Comparison of ENCODE assay signal across 16 cellular contexts in the genomic region with DNA sequence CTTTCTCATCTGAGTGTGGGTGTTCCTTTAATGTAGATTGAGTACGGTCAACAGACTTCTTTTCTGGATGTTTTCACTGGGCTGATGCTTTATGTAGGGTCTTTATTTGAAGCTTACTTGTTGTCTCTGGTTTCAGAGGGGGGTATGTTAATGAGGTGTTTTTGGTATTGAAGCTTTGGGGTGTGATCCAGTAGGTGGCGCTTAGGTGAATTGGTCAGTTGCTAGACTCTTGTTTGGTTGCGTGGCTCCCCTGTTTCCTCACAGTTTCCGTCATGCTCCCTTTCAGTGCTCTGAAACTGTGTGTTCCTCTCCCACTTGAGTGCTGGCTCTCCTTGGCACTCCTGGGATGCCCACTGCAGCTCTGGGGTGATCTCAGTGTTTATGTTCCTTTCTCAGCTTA.
DNase-seq lines count a peak whose midpoint lies in the region; ATAC-seq, FAIRE-seq and TF ChIP-seq lines count a peak whose summit lies in the region.
"Had no signal": no experiment of that assay in that cellular context is flagged by ENCODE, and none has a peak within 500 bp of the region (broad histone marks: within the 10 kb centered on the region; RNA-seq: fewer than 3 reads in every experiment).

No MANE protein-coding gene starts in this region.

- H3K27me3 ChIP-seq in keratinocyte (ENCODE audit: control insufficient read depth, extremely low read depth, insufficient read depth, low read length) = no peaks in the 10 kb centered on the region

- H4K20me1 ChIP-seq in keratinocyte (ENCODE audit: control insufficient read depth, extremely low read depth, insufficient read depth, low read length) = no peaks in the 10 kb centered on the region

- H3K9me1 ChIP-seq in keratinocyte (ENCODE audit: control insufficient read depth, extremely low read depth, insufficient read depth, low read length) = no peaks in the 10 kb centered on the region

- FAIRE-seq in keratinocyte (lab: Jason Lieb, UNC) = no peak

- DNase-seq in GM12864 (ENCODE audit: low read depth) = no peak
- DNase-seq in Kasumi-1 (lab: John Stamatoyannopoulos, UW) = peak; percentile 62 to 65
- no peak for DNase-seq in astrocyte of the cerebellum (ENCODE audit: low read depth)
- DNase-seq in keratinocyte (ENCODE audit: low read depth, low spot score) = no peak
- DNase-seq in stimulated activated naive CD8-positive, alpha-beta T cell treated with anti-CD3 and anti-CD28 coated beads, Interleukin-15, Interleukin-2, amounts not matched to agents 100 U/mL and 50 U/mL, for 24 hours = no peak
- no peak for DNase-seq in dedifferentiated amniotic fluid mesenchymal stem cell (ENCODE audit: extremely low spot score)
- DNase-seq in NCI-H510A (lab: John Stamatoyannopoulos, UW) = no peak
- no peak for DNase-seq in COR-L47 (lab: John Stamatoyannopoulos, UW)
- DNase-seq: activated CD8-positive, alpha-beta memory T cell treated with anti-CD3 and anti-CD28 coated beads, Interleukin-2, amount 50 U/mL, for 4 hours; C1 segment of cervical spinal cord; GDM1; left ventricle myocardium inferior; NCI-H1436 treated with DMSO at 0.1 percent for 48 hours; NCI-H526; nephron progenitor cell had no signal

- no peaks in the 10 kb centered on the region for H3K9me3 ChIP-seq in keratinocyte (ENCODE audit: control insufficient read depth, low read depth, low read length)
- H3K9me3 ChIP-seq: left ventricle myocardium inferior had no signal

- H3K36me3 ChIP-seq in keratinocyte (ENCODE audit: control insufficient read depth in 2 of 2, extremely low read depth in 1 of 2, insufficient read depth in 2 of 2, low read length in 2 of 2) = no peaks in the 10 kb centered on the region
- H3K36me3 ChIP-seq: left ventricle myocardium inferior had no signal

- no peak overlapping the region for H2AFZ ChIP-seq in keratinocyte (ENCODE audit: control insufficient read depth, low read length)

- dilution Hi-C loops in keratinocyte (cut with MboI; ENCODE audit: extremely low pct_ligation_motif_present, low sequenced_read_pairs) = no loop called here

- no peak overlapping the region for H3K4me3 ChIP-seq in GM12864 (ENCODE audit: low read depth, low read length)
- H3K4me3 ChIP-seq in astrocyte of the cerebellum (ENCODE audit: low read depth, low read length) = no peak overlapping the region
- H3K4me3 ChIP-seq in keratinocyte (ENCODE audit: control insufficient read depth in 2 of 3, extremely low read depth in 1 of 3, insufficient read depth in 2 of 3, low read depth in 1 of 3, low read length in 3 of 3) = no peak overlapping the region
- H3K4me3 ChIP-seq: left ventricle myocardium inferior, skin epidermis had no signal

- peak; percentile 63 for TF ChIP-seq CTCF in GM12864 (IDR thresholded peaks at IDR 0.05; ENCODE audit: low read depth, low read length, missing control alignments)
- peak; percentile 14 for TF ChIP-seq CTCF in astrocyte of the cerebellum (IDR thresholded peaks at IDR 0.05; ENCODE audit: low read depth, low read length, missing control alignments)
- TF ChIP-seq CTCF in keratinocyte (optimal IDR thresholded peaks at IDR 0.05 in 1 of 3, IDR thresholded peaks at IDR 0.05 in 1 of 3, conservative IDR thresholded peaks at IDR 0.05 in 1 of 3; ENCODE audit: extremely low read depth in 1 of 3, insufficient read depth in 2 of 3, low read length in 3 of 3) = peak; percentile 15 to 19 (median 16)

- H3K4me1 ChIP-seq in keratinocyte (ENCODE audit: control insufficient read depth, extremely low read depth, insufficient read depth, low read length) = peaks cover 10% of the 10 kb centered on the region
- H3K4me1 ChIP-seq: left ventricle myocardium inferior had no signal

- no peak overlapping the region for H3K27ac ChIP-seq in keratinocyte (ENCODE audit: control insufficient read depth, insufficient read depth, low read length)
- H3K27ac ChIP-seq: left ventricle myocardium inferior, skin epidermis had no signal

- H3K4me2 ChIP-seq in keratinocyte (ENCODE audit: control insufficient read depth, extremely low read depth, insufficient read depth, low read depth, low read length) = no peak overlapping the region

- no peak overlapping the region for H3K9ac ChIP-seq in keratinocyte (ENCODE audit: control insufficient read depth, extremely low read depth, insufficient read depth, low read length)

- no peak for ATAC-seq in stimulated activated naive CD8-positive, alpha-beta T cell treated with anti-CD3 and anti-CD28 coated beads, Interleukin-15, Interleukin-2, amounts not matched to agents 100 U/mL and 50 U/mL, for 24 hours

- no peaks in the 10 kb centered on the region for H3K79me2 ChIP-seq in keratinocyte (ENCODE audit: control insufficient read depth, insufficient read depth, low read length)

- in situ Hi-C loops in astrocyte of the cerebellum (cut with HindIII; ENCODE audit: low sequenced_read_pairs) = loop anchor here (5.0 kb wide), 1 partner anchor 40 kb away; no protein-coding TSS in a partner anchor

Comparison
In these comparisons a context has a peak if more than half of its experiments do, and no peak if none do; other contexts are left out.
1. DNase-seq: peak in Kasumi-1 (2 of 2); none in GM12864 (single experiment), astrocyte of the cerebellum (single experiment), keratinocyte (single experiment), stimulated activated naive CD8-positive, alpha-beta T cell treated with anti-CD3 and anti-CD28 coated beads, Interleukin-15, Interleukin-2, amounts not matched to agents 100 U/mL and 50 U/mL, for 24 hours (single experiment), dedifferentiated amniotic fluid mesenchymal stem cell (single experiment), NCI-H510A (single experiment) and COR-L47 (single experiment).
2. Peak in every context shown above with its lines, with median percentiles within 50 percentile points of each other: CTCF ChIP-seq.